Comparison of ENCODE assay signal across 13 cellular contexts in the genomic region with DNA sequence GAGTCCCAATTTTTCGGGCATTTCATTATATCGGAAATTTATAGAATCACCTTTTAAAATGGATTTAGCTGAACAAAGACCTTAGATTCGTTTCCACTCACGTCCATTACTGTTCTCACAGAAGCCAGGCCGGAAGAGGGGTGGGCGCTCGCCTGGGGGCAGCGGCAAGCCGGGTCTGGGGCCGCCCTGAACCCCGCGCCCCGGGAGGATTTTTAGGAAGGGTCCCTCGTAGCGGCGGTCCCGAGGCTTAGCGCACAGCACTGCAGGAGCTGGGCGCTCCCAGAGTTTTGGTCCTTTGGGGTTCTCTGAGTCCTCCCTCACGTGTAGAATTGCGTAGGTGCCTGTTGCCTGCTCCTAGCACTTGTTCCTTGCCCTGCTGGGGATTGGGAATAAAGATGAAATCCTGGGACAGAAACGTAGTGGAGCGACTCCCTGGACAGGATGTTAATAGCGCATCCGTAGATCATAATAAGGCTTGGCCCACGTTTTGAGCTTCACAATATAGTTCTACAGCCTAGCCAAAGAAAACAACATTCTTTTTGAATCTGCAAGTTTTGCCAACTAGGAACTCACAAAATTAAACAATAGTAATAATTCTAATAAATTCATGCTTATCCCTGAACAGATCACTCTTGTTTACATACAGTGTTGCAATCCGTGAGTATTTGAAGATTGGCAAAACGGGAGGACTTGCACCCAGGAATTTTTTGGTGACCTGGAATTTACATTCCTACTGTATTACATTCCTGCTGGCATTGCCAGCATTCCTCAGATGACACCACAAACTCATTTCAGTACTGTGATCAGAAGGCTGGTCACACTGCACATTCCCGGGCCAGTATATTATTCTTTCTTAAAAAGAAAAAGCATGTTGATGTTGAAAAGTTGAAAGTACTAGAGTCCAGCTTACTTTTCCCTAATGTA. TPM values are rescaled to one million over a fixed set of nuclear protein-coding genes. Genes with fewer than 3 reads are reported as not detected.
DNase-seq lines count a peak whose midpoint lies in the region; ATAC-seq and TF ChIP-seq lines count a peak whose summit lies in the region.
"Had no signal": no experiment of that assay in that cellular context is flagged by ENCODE, and none has a peak within 500 bp of the region (broad histone marks: within the 10 kb centered on the region; RNA-seq: fewer than 3 reads in every experiment).

No MANE protein-coding gene starts in this region.

- H3K27me3 ChIP-seq in SJCRH30 (no peaks in the 10 kb centered on the region), parathyroid adenoma (ENCODE audit: control insufficient read depth, insufficient read depth, low read length) (no peaks in the 10 kb centered on the region)
- H3K27me3 ChIP-seq: foreskin keratinocyte had no signal

- H3K4me2 ChIP-seq in parathyroid adenoma (ENCODE audit: low read length): no peak overlapping the region

- TF ChIP-seq CTCF in fibroblast of the aortic adventitia (IDR thresholded peaks at IDR 0.05; ENCODE audit: insufficient read depth, low read length) (no peak), parathyroid adenoma (IDR thresholded peaks at IDR 0.05) (no peak)

- H3K27ac ChIP-seq in SJCRH30 (peak overlapping the region; percentile 35), parathyroid adenoma (no peak overlapping the region)
- H3K27ac ChIP-seq: foreskin keratinocyte had no signal

- H3K9me3 ChIP-seq in SJCRH30 (replicated peaks): no peaks in the 10 kb centered on the region
- no peaks in the 10 kb centered on the region for H3K9me3 ChIP-seq in parathyroid adenoma (ENCODE audit: control insufficient read depth, low read length)

- H3K36me3 ChIP-seq in SJCRH30 (no peaks in the 10 kb centered on the region), parathyroid adenoma (ENCODE audit: control insufficient read depth, insufficient read depth, low read length) (no peaks in the 10 kb centered on the region)

- DNase-seq in GM03348 (ENCODE audit: low spot score): peak; percentile 83
- DNase-seq in SJCRH30: peak; percentile 9 to 20
- peak; percentile 93 for DNase-seq in fibroblast of the aortic adventitia (ENCODE audit: low read depth)
- DNase-seq in inferior parietal cortex (ENCODE audit: extremely low spot score): no peak
- no peak for DNase-seq in stimulated activated naive CD4-positive, alpha-beta T cell treated with Interleukin-2 at 50 U/mL for 16 hours (lab: John Stamatoyannopoulos, UW)
- no peak for DNase-seq in 8988T
- DNase-seq: activated naive CD8-positive, alpha-beta T cell treated with anti-CD3 and anti-CD28 coated beads, Interleukin-2, amount 50 U/mL, for 24 hours; NCI-H2171 treated with DMSO at 0.1 percent for 48 hours; SHP77 treated with DMSO at 0.1 percent for 48 hours had no signal

- no peaks in the 10 kb centered on the region for H3K79me2 ChIP-seq in parathyroid adenoma

- ATAC-seq in HG03039 (IDR thresholded peaks at IDR 0.05; ENCODE audit: unreplicated experiment): no peak
- ATAC-seq: activated naive CD8-positive, alpha-beta T cell treated with anti-CD3 and anti-CD28 coated beads, Interleukin-2, amount 50 U/mL, for 24 hours; foreskin keratinocyte had no signal

- H3K9ac ChIP-seq in parathyroid adenoma: no peak overlapping the region

- H3K4me1 ChIP-seq in SJCRH30 (peaks cover 3% of the 10 kb centered on the region; the same call in 1 of the 2 replicates), parathyroid adenoma (peaks cover 10% of the 10 kb centered on the region)
- H3K4me1 ChIP-seq: foreskin keratinocyte had no signal

- H2AFZ ChIP-seq in parathyroid adenoma: peak overlapping the region; percentile 41

- H3K4me3 ChIP-seq in SJCRH30: no peak overlapping the region
- no peak overlapping the region for H3K4me3 ChIP-seq in fibroblast of the aortic adventitia (ENCODE audit: low read depth, low read length)
- no peak overlapping the region for H3K4me3 ChIP-seq in parathyroid adenoma (ENCODE audit: low read depth, low read length)

RNA-seq across cellular contexts. Expression of a gene that starts 0.9 kb away (rescaled TPM):
- not detected in 2 replicates for total RNA-seq in SJCRH30 (2014; rRNA removed; shearing (Covaris generic))
- total RNA-seq in fibroblast of the aortic adventitia (ENCODE audit: low replicate concordance): not detected in 2 replicates
- total RNA-seq: foreskin keratinocyte, G401 had no signal

RNA-seq across cellular contexts. Expression of a gene that starts 24.8 kb away (rescaled TPM):
- 39.4 and 42.4 TPM in 2 replicates for total RNA-seq in SJCRH30 (2014; rRNA removed; shearing (Covaris generic))
- total RNA-seq in fibroblast of the aortic adventitia (ENCODE audit: low replicate concordance): 38.8 and 89.2 TPM in 2 replicates
- total RNA-seq: G401 had no signal

Comparison
In these comparisons a context has a peak if more than half of its experiments do, and no peak if none do; other contexts are left out.
1. DNase-seq: peak in GM03348 (single experiment), SJCRH30 (2 of 2) and fibroblast of the aortic adventitia (single experiment); none in inferior parietal cortex (single experiment), stimulated activated naive CD4-positive, alpha-beta T cell treated with Interleukin-2 at 50 U/mL for 16 hours (single experiment) and 8988T (single experiment).